ENCODE assay signal across 2 cellular contexts in the genomic region with DNA sequence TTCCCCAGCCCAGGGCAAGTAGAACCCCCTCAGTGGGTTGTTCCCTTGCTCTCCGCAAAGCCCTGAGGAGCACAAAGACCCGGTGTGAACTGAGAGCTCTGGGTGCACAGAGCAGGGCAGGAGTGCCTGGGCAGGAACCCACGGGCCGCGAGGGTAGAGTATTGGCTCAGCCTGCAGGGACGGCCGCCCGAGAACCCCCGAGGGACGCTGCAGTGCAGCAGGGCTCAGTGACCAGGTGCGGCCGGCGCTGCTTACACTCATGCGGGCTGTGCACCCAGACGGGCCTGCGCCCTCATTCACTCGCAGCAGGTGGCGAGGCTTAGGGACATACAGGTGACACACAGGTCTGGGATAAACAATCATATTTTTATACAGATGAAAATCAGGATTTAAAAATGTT.
TF ChIP-seq lines count a peak whose summit lies in the region.

No MANE protein-coding gene starts in this region.

TF ChIP-seq in K562, 482 proteins besides CTCF, POLR2A, EP300 and RAD21:
- no peak for TF ChIP-seq DNMT1 (IDR thresholded peaks at IDR 0.05)
- no peak for TF ChIP-seq KLF6 (CRISPR knock-in tag; IDR thresholded peaks at IDR 0.05; ENCODE audit: borderline replicate concordance)
- TF ChIP-seq ZC3H4 (CRISPR knock-in tag; IDR thresholded peaks at IDR 0.05; ENCODE audit: borderline replicate concordance): no peak
- no peak for TF ChIP-seq SAP30 (IDR thresholded peaks at IDR 0.05; ENCODE audit: borderline replicate concordance, insufficient read depth, low read depth, low read length, poor library complexity, severe bottlenecking)
- TF ChIP-seq CHCHD3 (CRISPR knock-in tag; IDR thresholded peaks at IDR 0.05): no peak
- no peak for TF ChIP-seq ZSCAN29 (IDR thresholded peaks at IDR 0.05)
- TF ChIP-seq ETV6 (IDR thresholded peaks at IDR 0.05; ENCODE audit: borderline replicate concordance in 1 of 2, low read depth in 2 of 2, low read length in 1 of 2): no peak
- TF ChIP-seq ETV6 (CRISPR knock-in tag; IDR thresholded peaks at IDR 0.05; ENCODE audit: borderline replicate concordance): no peak
- no peak for TF ChIP-seq NONO (IDR thresholded peaks at IDR 0.05; ENCODE audit: low read depth in 2 of 2, low read length in 1 of 2)
- TF ChIP-seq NR2C1 (IDR thresholded peaks at IDR 0.05): no peak
- TF ChIP-seq NR2C1 (tag; IDR thresholded peaks at IDR 0.05): no peak
- no peak for TF ChIP-seq IRF2 (CRISPR knock-in tag; IDR thresholded peaks at IDR 0.05)

TF ChIP-seq in HepG2, 621 proteins besides CTCF, POLR2A, EP300 and RAD21:
- TF ChIP-seq IKZF4 (CRISPR knock-in tag; IDR thresholded peaks at IDR 0.05; ENCODE audit: borderline replicate concordance, low read depth, not compliant biosample characterization): no peak
- TF ChIP-seq ZNF235 (CRISPR knock-in tag; IDR thresholded peaks at IDR 0.05; ENCODE audit: borderline replicate concordance): no peak
- TF ChIP-seq ZNF136 (CRISPR knock-in tag; IDR thresholded peaks at IDR 0.05; ENCODE audit: low read depth): no peak
- TF ChIP-seq, protein P1, sequence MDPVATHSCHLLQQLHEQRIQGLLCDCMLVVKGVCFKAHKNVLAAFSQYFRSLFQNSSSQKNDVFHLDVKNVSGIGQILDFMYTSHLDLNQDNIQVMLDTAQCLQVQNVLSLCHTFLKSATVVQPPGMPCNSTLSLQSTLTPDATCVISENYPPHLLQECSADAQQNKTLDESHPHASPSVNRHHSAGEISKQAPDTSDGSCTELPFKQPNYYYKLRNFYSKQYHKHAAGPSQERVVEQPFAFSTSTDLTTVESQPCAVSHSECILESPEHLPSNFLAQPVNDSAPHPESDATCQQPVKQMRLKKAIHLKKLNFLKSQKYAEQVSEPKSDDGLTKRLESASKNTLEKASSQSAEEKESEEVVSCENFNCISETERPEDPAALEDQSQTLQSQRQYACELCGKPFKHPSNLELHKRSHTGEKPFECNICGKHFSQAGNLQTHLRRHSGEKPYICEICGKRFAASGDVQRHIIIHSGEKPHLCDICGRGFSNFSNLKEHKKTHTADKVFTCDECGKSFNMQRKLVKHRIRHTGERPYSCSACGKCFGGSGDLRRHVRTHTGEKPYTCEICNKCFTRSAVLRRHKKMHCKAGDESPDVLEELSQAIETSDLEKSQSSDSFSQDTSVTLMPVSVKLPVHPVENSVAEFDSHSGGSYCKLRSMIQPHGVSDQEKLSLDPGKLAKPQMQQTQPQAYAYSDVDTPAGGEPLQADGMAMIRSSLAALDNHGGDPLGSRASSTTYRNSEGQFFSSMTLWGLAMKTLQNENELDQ (CRISPR knock-in tag; IDR thresholded peaks at IDR 0.05; ENCODE audit: borderline replicate concordance): no peak
- TF ChIP-seq, protein P2, sequence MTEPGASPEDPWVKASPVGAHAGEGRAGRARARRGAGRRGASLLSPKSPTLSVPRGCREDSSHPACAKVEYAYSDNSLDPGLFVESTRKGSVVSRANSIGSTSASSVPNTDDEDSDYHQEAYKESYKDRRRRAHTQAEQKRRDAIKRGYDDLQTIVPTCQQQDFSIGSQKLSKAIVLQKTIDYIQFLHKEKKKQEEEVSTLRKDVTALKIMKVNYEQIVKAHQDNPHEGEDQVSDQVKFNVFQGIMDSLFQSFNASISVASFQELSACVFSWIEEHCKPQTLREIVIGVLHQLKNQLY (CRISPR knock-in tag; IDR thresholded peaks at IDR 0.05): no peak
